ENCODE assay signal across 2 cellular contexts in the genomic region with DNA sequence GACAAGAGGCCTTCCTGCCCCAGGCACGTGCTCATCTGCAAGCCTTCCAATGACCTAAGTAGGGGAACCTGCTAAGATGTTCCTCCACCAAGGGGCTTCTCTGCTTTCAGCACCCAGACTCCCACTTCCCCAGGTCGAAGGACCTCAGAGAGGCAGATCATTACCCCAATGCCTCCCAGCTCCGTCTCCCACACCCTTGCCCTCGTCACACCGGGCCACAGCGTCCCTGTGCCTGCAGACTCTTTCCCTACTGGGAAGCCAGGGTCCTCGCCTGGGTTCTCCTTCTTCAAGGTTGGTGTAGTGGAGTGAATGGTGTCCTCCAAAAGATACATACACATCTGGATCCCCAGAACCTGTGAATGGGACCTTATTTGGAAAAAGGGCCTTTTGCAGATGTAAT.
TF ChIP-seq lines count a peak whose summit lies in the region.

No MANE protein-coding gene starts in this region.

TF ChIP-seq in SK-N-SH, 30 proteins besides CTCF, POLR2A, EP300 and RAD21:
- TF ChIP-seq POLR2AphosphoS5 (IDR thresholded peaks at IDR 0.05; ENCODE audit: low read depth, low read length), result peak; percentile 2; the same call in 1 of the 2 replicates
- TF ChIP-seq NRF1 (IDR thresholded peaks at IDR 0.05; ENCODE audit: low read depth, low read length), result no peak

TF ChIP-seq in SK-N-SH treated with all-trans-retinoic acid at 6 μM for 48 hours, 23 proteins besides CTCF, POLR2A, EP300 and RAD21:
- TF ChIP-seq TOX (CRISPR knock-in tag; IDR thresholded peaks at IDR 0.05; ENCODE audit: borderline replicate concordance), result no peak
- TF ChIP-seq ISL1 (CRISPR knock-in tag; IDR thresholded peaks at IDR 0.05), result no peak
- TF ChIP-seq, protein P1, sequence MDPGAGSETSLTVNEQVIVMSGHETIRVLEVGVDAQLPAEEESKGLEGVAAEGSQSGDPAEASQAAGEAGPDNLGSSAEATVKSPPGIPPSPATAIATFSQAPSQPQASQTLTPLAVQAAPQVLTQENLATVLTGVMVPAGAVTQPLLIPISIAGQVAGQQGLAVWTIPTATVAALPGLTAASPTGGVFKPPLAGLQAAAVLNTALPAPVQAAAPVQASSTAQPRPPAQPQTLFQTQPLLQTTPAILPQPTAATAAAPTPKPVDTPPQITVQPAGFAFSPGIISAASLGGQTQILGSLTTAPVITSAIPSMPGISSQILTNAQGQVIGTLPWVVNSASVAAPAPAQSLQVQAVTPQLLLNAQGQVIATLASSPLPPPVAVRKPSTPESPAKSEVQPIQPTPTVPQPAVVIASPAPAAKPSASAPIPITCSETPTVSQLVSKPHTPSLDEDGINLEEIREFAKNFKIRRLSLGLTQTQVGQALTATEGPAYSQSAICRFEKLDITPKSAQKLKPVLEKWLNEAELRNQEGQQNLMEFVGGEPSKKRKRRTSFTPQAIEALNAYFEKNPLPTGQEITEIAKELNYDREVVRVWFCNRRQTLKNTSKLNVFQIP (CRISPR knock-in tag; IDR thresholded peaks at IDR 0.05; ENCODE audit: borderline replicate concordance, low read depth), result no peak
- TF ChIP-seq, protein P2, sequence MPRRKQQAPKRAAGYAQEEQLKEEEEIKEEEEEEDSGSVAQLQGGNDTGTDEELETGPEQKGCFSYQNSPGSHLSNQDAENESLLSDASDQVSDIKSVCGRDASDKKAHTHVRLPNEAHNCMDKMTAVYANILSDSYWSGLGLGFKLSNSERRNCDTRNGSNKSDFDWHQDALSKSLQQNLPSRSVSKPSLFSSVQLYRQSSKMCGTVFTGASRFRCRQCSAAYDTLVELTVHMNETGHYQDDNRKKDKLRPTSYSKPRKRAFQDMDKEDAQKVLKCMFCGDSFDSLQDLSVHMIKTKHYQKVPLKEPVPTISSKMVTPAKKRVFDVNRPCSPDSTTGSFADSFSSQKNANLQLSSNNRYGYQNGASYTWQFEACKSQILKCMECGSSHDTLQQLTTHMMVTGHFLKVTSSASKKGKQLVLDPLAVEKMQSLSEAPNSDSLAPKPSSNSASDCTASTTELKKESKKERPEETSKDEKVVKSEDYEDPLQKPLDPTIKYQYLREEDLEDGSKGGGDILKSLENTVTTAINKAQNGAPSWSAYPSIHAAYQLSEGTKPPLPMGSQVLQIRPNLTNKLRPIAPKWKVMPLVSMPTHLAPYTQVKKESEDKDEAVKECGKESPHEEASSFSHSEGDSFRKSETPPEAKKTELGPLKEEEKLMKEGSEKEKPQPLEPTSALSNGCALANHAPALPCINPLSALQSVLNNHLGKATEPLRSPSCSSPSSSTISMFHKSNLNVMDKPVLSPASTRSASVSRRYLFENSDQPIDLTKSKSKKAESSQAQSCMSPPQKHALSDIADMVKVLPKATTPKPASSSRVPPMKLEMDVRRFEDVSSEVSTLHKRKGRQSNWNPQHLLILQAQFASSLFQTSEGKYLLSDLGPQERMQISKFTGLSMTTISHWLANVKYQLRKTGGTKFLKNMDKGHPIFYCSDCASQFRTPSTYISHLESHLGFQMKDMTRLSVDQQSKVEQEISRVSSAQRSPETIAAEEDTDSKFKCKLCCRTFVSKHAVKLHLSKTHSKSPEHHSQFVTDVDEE (CRISPR knock-in tag; IDR thresholded peaks at IDR 0.05), result no peak
- no peak for TF ChIP-seq SNAI2 (CRISPR knock-in tag; IDR thresholded peaks at IDR 0.05)
